ENCODE assay signal across 20 cellular contexts in the genomic region with DNA sequence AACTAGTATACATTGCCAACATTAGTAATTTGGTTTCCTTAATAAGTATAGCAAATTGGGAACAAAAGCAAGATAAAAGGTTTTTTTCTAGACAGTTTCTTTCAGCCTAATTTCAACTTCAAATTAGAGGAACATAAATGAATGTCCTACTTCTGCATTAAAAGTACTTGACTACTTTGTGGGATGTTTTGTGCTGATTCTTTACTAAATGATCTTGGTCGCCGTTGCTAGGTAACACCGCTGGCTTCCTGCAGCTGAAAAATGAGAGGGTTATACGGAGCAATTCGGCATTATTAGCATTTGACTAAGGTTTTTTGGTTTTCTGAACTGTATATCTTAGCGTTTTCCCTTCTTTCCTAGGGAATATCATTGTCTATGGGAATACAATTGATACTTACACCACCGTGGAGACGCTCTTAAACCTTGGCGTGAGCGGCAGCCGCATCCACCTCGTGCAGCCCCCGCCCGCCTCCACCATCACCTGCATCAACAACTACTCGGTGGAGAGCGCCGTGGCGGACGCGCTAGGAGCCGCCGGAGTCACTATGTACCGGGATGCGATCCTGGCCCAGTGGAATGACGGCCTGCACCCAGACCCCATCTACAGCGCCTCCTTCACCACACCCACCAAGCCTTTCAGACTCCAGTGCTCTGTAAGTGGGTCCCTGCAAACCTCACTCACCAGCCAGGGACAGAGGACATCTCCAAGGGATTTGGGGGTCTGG.
DNase-seq lines count a peak whose midpoint lies in the region; ATAC-seq and TF ChIP-seq lines count a peak whose summit lies in the region.
"Had no signal": no experiment of that assay in that cellular context is flagged by ENCODE, and none has a peak within 500 bp of the region (broad histone marks: within the 10 kb centered on the region; RNA-seq: fewer than 3 reads in every experiment).

No MANE protein-coding gene starts in this region.

- no peaks in the 10 kb centered on the region for H3K36me3 ChIP-seq in SJCRH30
- H3K36me3 ChIP-seq: breast epithelium, HAP-1 had no signal

- H3K27me3 ChIP-seq in SJCRH30: no peaks in the 10 kb centered on the region
- H3K27me3 ChIP-seq: breast epithelium had no signal

- CTCF ChIA-PET in activated CD4-positive, alpha-beta T cell treated with anti-CD3 and anti-CD28 coated beads, Interleukin-2, amount 10 ng/mL, durations not matched to agents 7 days and 5 days (lab: Charles Lee): no interaction called here

- H3K36me3 Mint-ChIP-seq in CD14-positive monocyte: peaks cover 0 to 1% of the 10 kb centered on the region in 2 donors
- H3K36me3 Mint-ChIP-seq in activated CD4-positive, alpha-beta T cell treated with anti-CD3 and anti-CD28 coated beads, Interleukin-2, amount 10 ng/mL, durations not matched to agents 7 days and 5 days (ENCODE audit: low read depth): no peaks in the 10 kb centered on the region
- H3K36me3 Mint-ChIP-seq: mesothelial cell of epicardium had no signal

- intact Hi-C loops in CD14-positive monocyte (cut with micrococcal nuclease) (no loop called here), left cardiac atrium (cut with DNase I) (no loop called here)

- peak overlapping the region; percentile 12 to 91 (median 82) for H3K27ac Mint-ChIP-seq in CD14-positive monocyte
- no peak overlapping the region for H3K27ac Mint-ChIP-seq in activated CD4-positive, alpha-beta T cell treated with anti-CD3 and anti-CD28 coated beads, Interleukin-2, amount 10 ng/mL, durations not matched to agents 7 days and 5 days
- H3K27ac Mint-ChIP-seq: activated T-helper 1 cell treated with anti-CD3 and anti-CD28 coated beads, Interleukin-12 subunit alpha, Interleukin-12 subunit beta, Interleukin-2, Interleukin-4 antibody, amounts not matched to agents 30 ng/mL and 10 ng/mL and 1 ng/mL, durations not matched to agents 14 hours and 24 hours and 36 hours; mesothelial cell of epicardium; stimulated activated naive CD8-positive, alpha-beta T cell treated with anti-CD3 and anti-CD28 coated beads, Interleukin-15, Interleukin-2, amounts not matched to agents 100 ng/mL and 50 ng/mL, for 24 hours had no signal

- H3K4me3 ChIP-seq in SJCRH30: no peak overlapping the region
- H3K4me3 ChIP-seq in coronary artery: no peak overlapping the region
- H3K4me3 ChIP-seq: HAP-1 had no signal

- peak in 1 of 2 donors; percentile 38 for ATAC-seq in left cardiac atrium

- TF ChIP-seq CTCF in CD14-positive monocyte (IDR thresholded peaks at IDR 0.05) (no peak), coronary artery (IDR thresholded peaks at IDR 0.05) (no peak)

- H3K4me1 Mint-ChIP-seq in CD14-positive monocyte: peaks cover 37% of the 10 kb centered on the region
- no peaks in the 10 kb centered on the region for H3K4me1 Mint-ChIP-seq in activated CD4-positive, alpha-beta T cell treated with anti-CD3 and anti-CD28 coated beads, Interleukin-2, amount 10 ng/mL, durations not matched to agents 7 days and 5 days
- H3K4me1 Mint-ChIP-seq: mesothelial cell of epicardium had no signal

- POLR2A ChIA-PET in activated CD4-positive, alpha-beta T cell treated with anti-CD3 and anti-CD28 coated beads, Interleukin-2, amount 10 ng/mL, durations not matched to agents 7 days and 5 days (lab: Charles Lee): no interaction called here

- peak overlapping the region; percentile 47 to 80 for H3K4me3 Mint-ChIP-seq in CD14-positive monocyte
- no peak overlapping the region for H3K4me3 Mint-ChIP-seq in activated CD4-positive, alpha-beta T cell treated with anti-CD3 and anti-CD28 coated beads, Interleukin-2, amount 10 ng/mL, durations not matched to agents 7 days and 5 days
- H3K4me3 Mint-ChIP-seq: activated T-helper 1 cell treated with anti-CD3 and anti-CD28 coated beads, Interleukin-12 subunit alpha, Interleukin-12 subunit beta, Interleukin-2, Interleukin-4 antibody, amounts not matched to agents 30 ng/mL and 10 ng/mL and 1 ng/mL, durations not matched to agents 14 hours and 24 hours and 36 hours; mesothelial cell of epicardium; neural crest cell; stimulated activated naive CD8-positive, alpha-beta T cell treated with anti-CD3 and anti-CD28 coated beads, Interleukin-15, Interleukin-2, amounts not matched to agents 100 ng/mL and 50 ng/mL, for 24 hours had no signal

- H3K27ac ChIP-seq in SJCRH30 (no peak overlapping the region), coronary artery (no peak overlapping the region)
- H3K27ac ChIP-seq: breast epithelium, C4-2B had no signal

- H3K4me1 ChIP-seq in SJCRH30: no peaks in the 10 kb centered on the region
- H3K4me1 ChIP-seq: breast epithelium, HAP-1 had no signal

- H3K9me3 ChIP-seq in SJCRH30 (replicated peaks): no peaks in the 10 kb centered on the region
- H3K9me3 ChIP-seq: HAP-1 had no signal

- H3K9me3 Mint-ChIP-seq in CD14-positive monocyte: peaks cover 0 to 3% (median 0%) of the 10 kb centered on the region in 7 donors
- H3K9me3 Mint-ChIP-seq in activated CD4-positive, alpha-beta T cell treated with anti-CD3 and anti-CD28 coated beads, Interleukin-2, amount 10 ng/mL, durations not matched to agents 7 days and 5 days: no peaks in the 10 kb centered on the region
- H3K9me3 Mint-ChIP-seq: activated T-helper 1 cell treated with anti-CD3 and anti-CD28 coated beads, Interleukin-12 subunit alpha, Interleukin-12 subunit beta, Interleukin-2, Interleukin-4 antibody, amounts not matched to agents 30 ng/mL and 10 ng/mL and 1 ng/mL, durations not matched to agents 14 hours and 24 hours and 36 hours; mesothelial cell of epicardium; neural crest cell; stimulated activated naive CD8-positive, alpha-beta T cell treated with anti-CD3 and anti-CD28 coated beads, Interleukin-15, Interleukin-2, amounts not matched to agents 100 ng/mL and 50 ng/mL, for 24 hours had no signal

- DNase-seq in CD14-positive monocyte (ENCODE audit: low spot score): peak; percentile 64
- peak; percentile 47 for DNase-seq in NCI-H2029 (lab: John Stamatoyannopoulos, UW)
- DNase-seq in NOMO-1 treated with dmso at 0.1 percent for 144 hours (lab: John Stamatoyannopoulos, UW; ENCODE audit: unreplicated experiment): peak; percentile 3
- DNase-seq in left cardiac atrium: peak; percentile 35
- no peak for DNase-seq in SJCRH30
- DNase-seq in NCI-H128 (lab: John Stamatoyannopoulos, UW; ENCODE audit: unreplicated experiment): no peak
- no peak for DNase-seq in coronary artery (ENCODE audit: low spot score)
- no peak for DNase-seq in activated CD4-positive, alpha-beta T cell treated with anti-CD3 and anti-CD28 coated beads, Interleukin-2, amount 10 ng/mL, durations not matched to agents 7 days and 5 days
- DNase-seq: activated CD8-positive, alpha-beta memory T cell treated with anti-CD3 and anti-CD28 coated beads for 24 hours; kidney; NCI-H1436 treated with DMSO at 0.1 percent for 48 hours; NCI-H524 treated with DMSO at 0.1 percent for 48 hours; SW 1271 had no signal

- H3K27me3 Mint-ChIP-seq in CD14-positive monocyte (ENCODE audit: low read depth in 3 of 3): peaks cover 0 to 7% (median 4%) of the 10 kb centered on the region in 3 donors
- peaks cover 19% of the 10 kb centered on the region for H3K27me3 Mint-ChIP-seq in activated CD4-positive, alpha-beta T cell treated with anti-CD3 and anti-CD28 coated beads, Interleukin-2, amount 10 ng/mL, durations not matched to agents 7 days and 5 days

Comparison
In these comparisons a context has a peak if more than half of its experiments do, and no peak if none do; other contexts are left out.
1. DNase-seq: peak in CD14-positive monocyte (single experiment), NCI-H2029 (single experiment), NOMO-1 treated with dmso at 0.1 percent for 144 hours (single experiment) and left cardiac atrium (single experiment); none in SJCRH30 (0 of 2), NCI-H128 (single experiment), coronary artery (single experiment) and activated CD4-positive, alpha-beta T cell treated with anti-CD3 and anti-CD28 coated beads, Interleukin-2, amount 10 ng/mL, durations not matched to agents 7 days and 5 days (single experiment).